In genomic region chr10:102645388-102645740, GRCh38 we compare ENCODE assay signal across 1 cellular context.
TF ChIP-seq lines count a peak whose summit lies in the region.

No MANE protein-coding gene starts in this region.

TF ChIP-seq in GM23338, 12 proteins besides CTCF, POLR2A, EP300 and RAD21 (continued from another document):
- TF ChIP-seq, protein P1, sequence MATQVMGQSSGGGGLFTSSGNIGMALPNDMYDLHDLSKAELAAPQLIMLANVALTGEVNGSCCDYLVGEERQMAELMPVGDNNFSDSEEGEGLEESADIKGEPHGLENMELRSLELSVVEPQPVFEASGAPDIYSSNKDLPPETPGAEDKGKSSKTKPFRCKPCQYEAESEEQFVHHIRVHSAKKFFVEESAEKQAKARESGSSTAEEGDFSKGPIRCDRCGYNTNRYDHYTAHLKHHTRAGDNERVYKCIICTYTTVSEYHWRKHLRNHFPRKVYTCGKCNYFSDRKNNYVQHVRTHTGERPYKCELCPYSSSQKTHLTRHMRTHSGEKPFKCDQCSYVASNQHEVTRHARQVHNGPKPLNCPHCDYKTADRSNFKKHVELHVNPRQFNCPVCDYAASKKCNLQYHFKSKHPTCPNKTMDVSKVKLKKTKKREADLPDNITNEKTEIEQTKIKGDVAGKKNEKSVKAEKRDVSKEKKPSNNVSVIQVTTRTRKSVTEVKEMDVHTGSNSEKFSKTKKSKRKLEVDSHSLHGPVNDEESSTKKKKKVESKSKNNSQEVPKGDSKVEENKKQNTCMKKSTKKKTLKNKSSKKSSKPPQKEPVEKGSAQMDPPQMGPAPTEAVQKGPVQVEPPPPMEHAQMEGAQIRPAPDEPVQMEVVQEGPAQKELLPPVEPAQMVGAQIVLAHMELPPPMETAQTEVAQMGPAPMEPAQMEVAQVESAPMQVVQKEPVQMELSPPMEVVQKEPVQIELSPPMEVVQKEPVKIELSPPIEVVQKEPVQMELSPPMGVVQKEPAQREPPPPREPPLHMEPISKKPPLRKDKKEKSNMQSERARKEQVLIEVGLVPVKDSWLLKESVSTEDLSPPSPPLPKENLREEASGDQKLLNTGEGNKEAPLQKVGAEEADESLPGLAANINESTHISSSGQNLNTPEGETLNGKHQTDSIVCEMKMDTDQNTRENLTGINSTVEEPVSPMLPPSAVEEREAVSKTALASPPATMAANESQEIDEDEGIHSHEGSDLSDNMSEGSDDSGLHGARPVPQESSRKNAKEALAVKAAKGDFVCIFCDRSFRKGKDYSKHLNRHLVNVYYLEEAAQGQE (IDR thresholded peaks at IDR 0.05; ENCODE audit: unreplicated experiment) = no peak
- TF ChIP-seq EZH2phosphoT487 (IDR thresholded peaks at IDR 0.05; ENCODE audit: unreplicated experiment) (no peak), CREB1 (CRISPR knock-in tag; IDR thresholded peaks at IDR 0.05; ENCODE audit: low read depth) (no peak), ZNF331 (CRISPR knock-in tag; IDR thresholded peaks at IDR 0.05; ENCODE audit: low read depth) (no peak), NANOG (IDR thresholded peaks at IDR 0.05; ENCODE audit: borderline replicate concordance) (no peak)
- TF ChIP-seq, protein P2, sequence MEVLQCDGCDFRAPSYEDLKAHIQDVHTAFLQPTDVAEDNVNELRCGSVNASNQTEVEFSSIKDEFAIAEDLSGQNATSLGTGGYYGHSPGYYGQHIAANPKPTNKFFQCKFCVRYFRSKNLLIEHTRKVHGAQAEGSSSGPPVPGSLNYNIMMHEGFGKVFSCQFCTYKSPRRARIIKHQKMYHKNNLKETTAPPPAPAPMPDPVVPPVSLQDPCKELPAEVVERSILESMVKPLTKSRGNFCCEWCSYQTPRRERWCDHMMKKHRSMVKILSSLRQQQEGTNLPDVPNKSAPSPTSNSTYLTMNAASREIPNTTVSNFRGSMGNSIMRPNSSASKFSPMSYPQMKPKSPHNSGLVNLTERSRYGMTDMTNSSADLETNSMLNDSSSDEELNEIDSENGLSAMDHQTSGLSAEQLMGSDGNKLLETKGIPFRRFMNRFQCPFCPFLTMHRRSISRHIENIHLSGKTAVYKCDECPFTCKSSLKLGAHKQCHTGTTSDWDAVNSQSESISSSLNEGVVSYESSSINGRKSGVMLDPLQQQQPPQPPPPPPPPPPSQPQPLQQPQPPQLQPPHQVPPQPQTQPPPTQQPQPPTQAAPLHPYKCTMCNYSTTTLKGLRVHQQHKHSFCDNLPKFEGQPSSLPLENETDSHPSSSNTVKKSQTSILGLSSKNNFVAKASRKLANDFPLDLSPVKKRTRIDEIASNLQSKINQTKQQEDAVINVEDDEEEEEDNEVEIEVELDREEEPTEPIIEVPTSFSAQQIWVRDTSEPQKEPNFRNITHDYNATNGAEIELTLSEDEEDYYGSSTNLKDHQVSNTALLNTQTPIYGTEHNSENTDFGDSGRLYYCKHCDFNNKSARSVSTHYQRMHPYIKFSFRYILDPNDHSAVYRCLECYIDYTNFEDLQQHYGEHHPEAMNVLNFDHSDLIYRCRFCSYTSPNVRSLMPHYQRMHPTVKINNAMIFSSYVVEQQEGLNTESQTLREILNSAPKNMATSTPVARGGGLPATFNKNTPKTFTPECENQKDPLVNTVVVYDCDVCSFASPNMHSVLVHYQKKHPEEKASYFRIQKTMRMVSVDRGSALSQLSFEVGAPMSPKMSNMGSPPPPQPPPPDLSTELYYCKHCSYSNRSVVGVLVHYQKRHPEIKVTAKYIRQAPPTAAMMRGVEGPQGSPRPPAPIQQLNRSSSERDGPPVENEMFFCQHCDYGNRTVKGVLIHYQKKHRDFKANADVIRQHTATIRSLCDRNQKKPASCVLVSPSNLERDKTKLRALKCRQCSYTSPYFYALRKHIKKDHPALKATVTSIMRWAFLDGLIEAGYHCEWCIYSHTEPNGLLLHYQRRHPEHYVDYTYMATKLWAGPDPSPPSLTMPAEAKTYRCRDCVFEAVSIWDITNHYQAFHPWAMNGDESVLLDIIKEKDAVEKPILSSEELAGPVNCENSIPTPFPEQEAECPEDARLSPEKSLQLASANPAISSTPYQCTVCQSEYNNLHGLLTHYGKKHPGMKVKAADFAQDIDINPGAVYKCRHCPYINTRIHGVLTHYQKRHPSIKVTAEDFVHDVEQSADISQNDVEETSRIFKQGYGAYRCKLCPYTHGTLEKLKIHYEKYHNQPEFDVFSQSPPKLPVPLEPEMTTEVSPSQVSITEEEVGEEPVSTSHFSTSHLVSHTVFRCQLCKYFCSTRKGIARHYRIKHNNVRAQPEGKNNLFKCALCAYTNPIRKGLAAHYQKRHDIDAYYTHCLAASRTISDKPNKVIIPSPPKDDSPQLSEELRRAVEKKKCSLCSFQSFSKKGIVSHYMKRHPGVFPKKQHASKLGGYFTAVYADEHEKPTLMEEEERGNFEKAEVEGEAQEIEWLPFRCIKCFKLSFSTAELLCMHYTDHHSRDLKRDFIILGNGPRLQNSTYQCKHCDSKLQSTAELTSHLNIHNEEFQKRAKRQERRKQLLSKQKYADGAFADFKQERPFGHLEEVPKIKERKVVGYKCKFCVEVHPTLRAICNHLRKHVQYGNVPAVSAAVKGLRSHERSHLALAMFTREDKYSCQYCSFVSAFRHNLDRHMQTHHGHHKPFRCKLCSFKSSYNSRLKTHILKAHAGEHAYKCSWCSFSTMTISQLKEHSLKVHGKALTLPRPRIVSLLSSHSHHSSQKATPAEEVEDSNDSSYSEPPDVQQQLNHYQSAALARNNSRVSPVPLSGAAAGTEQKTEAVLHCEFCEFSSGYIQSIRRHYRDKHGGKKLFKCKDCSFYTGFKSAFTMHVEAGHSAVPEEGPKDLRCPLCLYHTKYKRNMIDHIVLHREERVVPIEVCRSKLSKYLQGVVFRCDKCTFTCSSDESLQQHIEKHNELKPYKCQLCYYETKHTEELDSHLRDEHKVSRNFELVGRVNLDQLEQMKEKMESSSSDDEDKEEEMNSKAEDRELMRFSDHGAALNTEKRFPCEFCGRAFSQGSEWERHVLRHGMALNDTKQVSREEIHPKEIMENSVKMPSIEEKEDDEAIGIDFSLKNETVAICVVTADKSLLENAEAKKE (CRISPR knock-in tag; IDR thresholded peaks at IDR 0.05) = no peak
